In the genomic region with DNA sequence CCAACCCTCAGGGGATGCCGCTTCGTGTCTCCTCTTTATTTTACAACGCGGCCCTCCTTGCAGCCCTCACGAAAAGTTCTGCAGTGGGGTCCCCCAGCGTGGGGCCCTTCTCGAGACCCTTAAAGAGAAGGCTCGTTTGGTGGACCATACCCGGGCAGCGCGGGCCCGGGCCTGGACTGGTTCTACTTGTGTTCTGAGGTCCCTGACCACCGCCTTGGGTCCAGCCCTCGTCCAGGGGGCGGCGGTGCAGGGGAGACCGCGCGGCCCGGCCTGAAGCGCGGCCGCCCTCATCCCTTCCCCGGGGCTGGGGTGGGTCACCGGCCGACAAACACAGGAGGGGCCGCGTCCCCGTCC, we compare ENCODE assay signal across 9 cellular contexts. TPM values are rescaled to one million over a fixed set of nuclear protein-coding genes. Genes with fewer than 3 reads are reported as not detected.
DNase-seq lines count a peak whose midpoint lies in the region; ATAC-seq and TF ChIP-seq lines count a peak whose summit lies in the region.
"Had no signal": no experiment of that assay in that cellular context is flagged by ENCODE, and none has a peak within 500 bp of the region (broad histone marks: within the 10 kb centered on the region; RNA-seq: fewer than 3 reads in every experiment).

No MANE protein-coding gene starts in this region.

- TF ChIP-seq CTCF in AG04450 (IDR thresholded peaks at IDR 0.05; ENCODE audit: low read depth, low read length) (no peak), body of pancreas (IDR thresholded peaks at IDR 0.05) (no peak), right atrium auricular region (IDR thresholded peaks at IDR 0.05) (no peak), prostate gland (IDR thresholded peaks at IDR 0.05) (no peak)

- POLR2A ChIA-PET in AG04450 (lab: Yijun Ruan, JAX) = no interaction called here

- H3K4me3 ChIP-seq in AG04450 (ENCODE audit: low read depth, low read length) = peak overlapping the region; percentile 60
- peak overlapping the region; percentile 22 to 51 for H3K4me3 ChIP-seq in body of pancreas
- peak overlapping the region; percentile 55 to 77 for H3K4me3 ChIP-seq in right atrium auricular region
- peak overlapping the region; percentile 46 to 55 for H3K4me3 ChIP-seq in prostate gland

- H3K36me3 ChIP-seq in body of pancreas (replicated peaks in 1 of 2; ENCODE audit: insufficient read depth in 1 of 2, low read depth in 2 of 2) (no peaks in the 10 kb centered on the region), right atrium auricular region (no peaks in the 10 kb centered on the region), prostate gland (no peaks in the 10 kb centered on the region)

- no peak overlapping the region for H3K27ac ChIP-seq in AG04450 (ENCODE audit: low read depth, low read length)
- peak overlapping the region in 1 of 4 donors; percentile 14 for H3K27ac ChIP-seq in body of pancreas
- peak overlapping the region; percentile 67 to 79 for H3K27ac ChIP-seq in right atrium auricular region
- peak overlapping the region; percentile 57 to 67 for H3K27ac ChIP-seq in prostate gland

- ATAC-seq in body of pancreas (peak; percentile 23), HG02642 (IDR thresholded peaks at IDR 0.05; ENCODE audit: poor library complexity, unreplicated experiment) (no peak), GM18519 (IDR thresholded peaks at IDR 0.05; ENCODE audit: low FRiP score, unreplicated experiment) (no peak)

- 46 to 52% methylated on average over 10 to 28 of the region's 29 CpGs for WGBS in body of pancreas, 2 donors
- WGBS in prostate gland = 32% methylated on average over 27 of the region's 29 CpGs

- H3K4me1 ChIP-seq in body of pancreas (peaks cover 9% of the 10 kb centered on the region), right atrium auricular region (peaks cover 0 to 10% of the 10 kb centered on the region in 2 donors), prostate gland (replicated peaks) (no peaks in the 10 kb centered on the region)

- CTCF ChIA-PET in AG04450 (lab: Charles Lee) = no interaction called here

- H3K27me3 ChIP-seq in AG04450 (ENCODE audit: control insufficient read depth, insufficient read depth, low read length) (no peaks in the 10 kb centered on the region), body of pancreas (peaks cover 0 to 3% of the 10 kb centered on the region in 2 donors), right atrium auricular region (no peaks in the 10 kb centered on the region), prostate gland (replicated peaks; ENCODE audit: insufficient read depth) (no peaks in the 10 kb centered on the region)

- no peak for DNase-seq in AG04450 (ENCODE audit: low read depth, low spot score)
- DNase-seq in body of pancreas = no peak
- no peak for DNase-seq in right atrium auricular region (ENCODE audit: low spot score)
- no peak for DNase-seq in prostate gland (ENCODE audit: low spot score)
- no peak for DNase-seq in NCI-H2171 (lab: John Stamatoyannopoulos, UW)
- DNase-seq in NCI-H146 treated with DMSO at 0.1 percent for 48 hours (lab: John Stamatoyannopoulos, UW; ENCODE audit: unreplicated experiment) = no peak
- DNase-seq: CD4-positive, alpha-beta T cell had no signal

- intact Hi-C loops in body of pancreas (cut with DNase I) = no loop called here
- intact Hi-C loops in prostate gland (cut with DNase I) = no loop called here

- H3K9me3 ChIP-seq in AG04450 (ENCODE audit: control insufficient read depth, insufficient read depth, low read length) (no peaks in the 10 kb centered on the region), body of pancreas (no peaks in the 10 kb centered on the region), right atrium auricular region (no peaks in the 10 kb centered on the region), prostate gland (no peaks in the 10 kb centered on the region)

- no peak for TF ChIP-seq POLR2A in body of pancreas (IDR thresholded peaks at IDR 0.05)
- no peak for TF ChIP-seq POLR2A in prostate gland (IDR thresholded peaks at IDR 0.05)

RNA-seq across cellular contexts. Expression of gene SERP2, which starts 0.4 kb away (rescaled TPM):
- 5.0 and 5.7 TPM in 2 replicates for polyA plus RNA-seq in AG04450 (2011; rRNA removed)
- 1.1 and 1.8 TPM in 2 replicates for polyA minus RNA-seq in AG04450 (2011; rRNA and poly(A)+ RNA removed)
- total RNA-seq in body of pancreas (1 to 10 TPM; 1.6 to 5.2 TPM), right atrium auricular region (10 to 100 TPM; 15.4 to 17.7 TPM), prostate gland (10 to 100 TPM in 1 of 2 donors, 1 to 10 TPM in 1; 3.3 to 14.5 TPM)
- total RNA-seq: CD4-positive, alpha-beta T cell had no signal
